ENCODE assay signal across 25 cellular contexts in genomic region chr1:61310538-61310937, GRCh38.
"Had no signal": no experiment of that assay in that cellular context is flagged by ENCODE, and none has a peak within 500 bp of the region (broad histone marks: within the 10 kb centered on the region; RNA-seq: fewer than 3 reads in every experiment).

No MANE protein-coding gene starts in this region.

- ATAC-seq: Right ventricle myocardium inferior had no signal

- DNase-seq: Kasumi-1, MM.1S, NCI-H1092 treated with DMSO at 0.1 percent for 48 hours, NCI-H1417, NCI-H146, NCI-H1694 treated with DMSO at 0.1 percent for 48 hours, NCI-H1930, NCI-H2081, NCI-H2107, NCI-H2171, NCI-H226, NCI-H446, NCI-H510A, NCI-H524 treated with DMSO at 0.1 percent for 48 hours, NCI-H69, NCI-H774, OCI-M1, PC-9, Peyer's patch, SHP77 treated with DMSO at 0.1 percent for 48 hours, SJCRH30 had no signal

- H3K27ac ChIP-seq: HL-60, KMS-11, PC-9, Peyer's patch, SJCRH30 had no signal

- H2AFZ ChIP-seq: PC-9 had no signal

- H3K4me2 ChIP-seq: KMS-11, PC-9 had no signal

- H3K4me1 ChIP-seq: Peyer's patch, SJCRH30 had no signal

- H3K36me3 ChIP-seq: Peyer's patch, SJCRH30 had no signal

- H3K27me3 ChIP-seq: Peyer's patch, SJCRH30 had no signal

- H3K4me3 ChIP-seq: PC-9, Peyer's patch, SJCRH30 had no signal

- H3K9me3 ChIP-seq: Peyer's patch, SJCRH30 had no signal

- H3K9ac ChIP-seq: KMS-11 had no signal

- FAIRE-seq: HTR-8/SVneo had no signal
